Comparison of ENCODE assay signal across 9 cellular contexts in genomic region chr17:49910094-49910857, GRCh38. TPM values are rescaled to one million over a fixed set of nuclear protein-coding genes. Genes with fewer than 3 reads are reported as not detected.
DNase-seq lines count a peak whose midpoint lies in the region; ATAC-seq and TF ChIP-seq lines count a peak whose summit lies in the region.
"Had no signal": no experiment of that assay in that cellular context is flagged by ENCODE, and none has a peak within 500 bp of the region (broad histone marks: within the 10 kb centered on the region; RNA-seq: fewer than 3 reads in every experiment).

No MANE protein-coding gene starts in this region.

- peaks cover 60 to 80% of the 10 kb centered on the region in 2 donors for H3K27me3 Mint-ChIP-seq in T-cell

- peak; percentile 28 for DNase-seq in EH (ENCODE audit: low read depth)
- peak in 2 of 34 experiments; percentile 7 to 20 for DNase-seq in T-cell
- peak; percentile 17 for DNase-seq in fibroblast of mammary gland (ENCODE audit: low read depth)
- no peak for DNase-seq in colonic mucosa
- no peak for DNase-seq in NCI-H446 treated with DMSO at 0.1 percent for 48 hours (lab: John Stamatoyannopoulos, UW)

- H3K9me3 ChIP-seq in skeletal muscle satellite cell (replicated peaks; ENCODE audit: low read length): no peaks in the 10 kb centered on the region
- H3K9me3 ChIP-seq in colonic mucosa: no peaks in the 10 kb centered on the region

- POLR2A ChIA-PET in T-cell (lab: Charles Lee): no interaction called here

- H3K9ac ChIP-seq in skeletal muscle satellite cell (ENCODE audit: low read depth, low read length) (no peak overlapping the region), colonic mucosa (ENCODE audit: low read depth in 2 of 2, low read length in 2 of 2) (no peak overlapping the region)

- peak overlapping the region; percentile 63 for H3K4me2 ChIP-seq in skeletal muscle satellite cell (ENCODE audit: low read length)

- no peaks in the 10 kb centered on the region for H3K36me3 Mint-ChIP-seq in T-cell

- H3K4me3 ChIP-seq in fibroblast of mammary gland (ENCODE audit: control insufficient read depth, low read depth, low read length): no peak overlapping the region
- no peak overlapping the region for H3K4me3 ChIP-seq in skeletal muscle satellite cell (ENCODE audit: low read length)
- H3K4me3 ChIP-seq in colonic mucosa: no peak overlapping the region

- ATAC-seq in T-cell (replicated peaks in 1 of 4): peak in 2 of 4 experiments; percentile 26 to 29
- no peak for ATAC-seq in HG02623 (IDR thresholded peaks at IDR 0.05; ENCODE audit: unreplicated experiment)
- no peak for ATAC-seq in HG02571 (IDR thresholded peaks at IDR 0.05; ENCODE audit: unreplicated experiment)

- intact Hi-C loops in colonic mucosa (cut with DNase I): no loop called here

- H3K36me3 ChIP-seq in skeletal muscle satellite cell (ENCODE audit: insufficient read depth, low read length) (no peaks in the 10 kb centered on the region), colonic mucosa (no peaks in the 10 kb centered on the region)

- CTCF ChIA-PET in T-cell (lab: Charles Lee): interaction anchor here in 1 of 2 donors (0.6 kb wide), 2 partner anchors 317 to 489 kb away, joined by 3 read pairs; no protein-coding TSS in a partner anchor

- H3K27me3 ChIP-seq in skeletal muscle satellite cell (ENCODE audit: control insufficient read depth, insufficient read depth, low read length) (peaks cover 57% of the 10 kb centered on the region), colonic mucosa (peaks cover 24% of the 10 kb centered on the region)

- no peak for TF ChIP-seq CTCF in fibroblast of mammary gland (conservative IDR thresholded peaks at IDR 0.05; ENCODE audit: control insufficient read depth, insufficient read depth, low read depth, low read length)
- TF ChIP-seq CTCF in colonic mucosa (IDR thresholded peaks at IDR 0.05): no peak

- no peaks in the 10 kb centered on the region for H3K9me3 Mint-ChIP-seq in T-cell

- peak overlapping the region; percentile 21 to 69 (median 39) for H3K4me3 Mint-ChIP-seq in T-cell

- no peak overlapping the region for H3K27ac ChIP-seq in colonic mucosa

- peaks cover 23% of the 10 kb centered on the region for H3K4me1 ChIP-seq in skeletal muscle satellite cell (ENCODE audit: control insufficient read depth, insufficient read depth, low read length)
- no peaks in the 10 kb centered on the region for H3K4me1 ChIP-seq in colonic mucosa

- H3K27ac Mint-ChIP-seq in T-cell: no peak overlapping the region

- peaks cover 0 to 9% (median 9%) of the 10 kb centered on the region in 3 donors for H3K4me1 Mint-ChIP-seq in T-cell

RNA-seq across cellular contexts. Expression of gene DLX4, which starts 58.7 kb away (rescaled TPM):
- 1 to 10 TPM in 1 of 5 donors, under 1 TPM in 4; 0.30 to 1.2 (median 0.79) TPM for total RNA-seq in T-cell
- not detected in 2 replicates for total RNA-seq in skeletal muscle satellite cell (2012; rRNA removed)
- under 1 TPM in 1 of 2 donors, not detected in 1; 0.49 TPM for total RNA-seq in colonic mucosa
- total RNA-seq: lung microvascular endothelial cell had no signal

Comparison
In these comparisons a context has a peak if more than half of its experiments do, and no peak if none do; other contexts are left out.
1. DNase-seq: peak in EH (single experiment) and fibroblast of mammary gland (single experiment); none in colonic mucosa (single experiment) and NCI-H446 treated with DMSO at 0.1 percent for 48 hours (single experiment).